ENCODE assay signal across 8 cellular contexts in the genomic region with DNA sequence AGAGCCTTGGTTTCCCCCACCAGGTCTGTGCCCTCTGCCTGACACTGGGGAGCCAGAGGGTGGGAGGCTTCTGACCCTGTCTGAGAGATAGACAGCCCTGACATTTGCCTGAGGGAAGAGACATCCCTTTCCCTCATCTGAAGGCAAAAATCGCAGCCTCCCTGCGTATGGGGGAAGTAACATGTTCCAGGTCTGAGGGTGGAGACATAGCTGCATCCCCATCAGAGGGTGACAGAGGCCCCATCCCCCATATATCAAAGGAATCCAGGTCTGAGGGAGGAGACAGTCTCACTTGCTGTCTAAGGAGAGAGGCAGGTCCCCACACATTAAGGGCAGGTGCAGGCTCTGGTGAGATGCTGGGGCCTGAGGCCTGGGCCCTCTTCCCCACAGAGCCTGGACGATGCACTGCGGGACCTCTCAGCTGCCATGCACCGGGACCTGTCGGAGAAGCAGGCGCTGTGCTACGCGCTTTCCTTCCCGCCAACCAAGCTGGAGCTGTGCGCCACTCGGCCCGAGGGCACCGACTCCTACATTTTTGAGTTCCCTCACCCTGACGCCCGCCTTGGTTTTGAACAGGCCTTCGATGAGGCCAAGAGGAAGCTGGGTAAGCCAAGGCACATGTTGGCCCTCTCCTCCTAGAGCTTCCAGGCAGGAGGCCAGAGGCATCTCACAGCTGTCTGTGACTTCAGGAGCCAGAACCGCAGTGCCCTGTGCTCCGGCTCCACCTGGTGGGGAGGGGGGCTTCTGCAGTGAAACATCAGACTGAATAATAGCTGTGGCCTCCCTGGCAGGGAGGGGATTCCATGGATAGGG. TPM values are rescaled to one million over a fixed set of nuclear protein-coding genes. Genes with fewer than 3 reads are reported as not detected.
DNase-seq lines count a peak whose midpoint lies in the region; ATAC-seq, FAIRE-seq and TF ChIP-seq lines count a peak whose summit lies in the region.

No MANE protein-coding gene starts in this region.

- no peaks in the 10 kb centered on the region for H3K36me3 Mint-ChIP-seq in activated CD8-positive, alpha-beta memory T cell treated with anti-CD3 and anti-CD28 coated beads, Interleukin-2, amount 10 ng/mL, durations not matched to agents 7 days and 5 days
- peaks cover 19% of the 10 kb centered on the region for H3K36me3 Mint-ChIP-seq in astrocyte (ENCODE audit: low read depth, unreplicated experiment)

- no peak overlapping the region for H3K27ac ChIP-seq in astrocyte (ENCODE audit: low read depth, low read length)

- peak; percentile 54 for DNase-seq in activated CD8-positive, alpha-beta memory T cell treated with anti-CD3 and anti-CD28 coated beads, Interleukin-2, amount 10 ng/mL, durations not matched to agents 7 days and 5 days
- no peak for DNase-seq in activated CD8-positive, alpha-beta memory T cell treated with anti-CD3 and anti-CD28 coated beads, Interleukin-2, amount 50 U/mL, for 4 hours
- DNase-seq in NCI-H446 treated with DMSO at 0.1 percent for 48 hours (lab: John Stamatoyannopoulos, UW) (peak; percentile 73), astrocyte (ENCODE audit: low read depth) (no peak), medulla oblongata (ENCODE audit: extremely low spot score) (peak; percentile 74), kidney tubule cell (ENCODE audit: low spot score) (no peak)

- no peaks in the 10 kb centered on the region for H3K9me3 ChIP-seq in astrocyte (ENCODE audit: insufficient read depth, low read depth, low read length)

- no peak overlapping the region for H2AFZ ChIP-seq in astrocyte (ENCODE audit: low read depth, low read length)

- no peaks in the 10 kb centered on the region for H3K9me3 Mint-ChIP-seq in activated CD8-positive, alpha-beta memory T cell treated with anti-CD3 and anti-CD28 coated beads, Interleukin-2, amount 10 ng/mL, durations not matched to agents 7 days and 5 days (ENCODE audit: low read depth)
- no peaks in the 10 kb centered on the region for H3K9me3 Mint-ChIP-seq in astrocyte (ENCODE audit: unreplicated experiment)

- CTCF ChIA-PET in activated CD8-positive, alpha-beta memory T cell treated with anti-CD3 and anti-CD28 coated beads, Interleukin-2, amount 10 ng/mL, durations not matched to agents 7 days and 5 days (lab: Charles Lee), result interaction anchor here (0.9 to 2.5 kb wide), 11 partner anchors 9 to 301 kb away, joined by 3 to 27 read pairs (median 5); partner anchors contain the start of gene ARHGEF17

- H4K20me1 ChIP-seq in astrocyte (ENCODE audit: insufficient read depth, low read length), result peaks cover 37% of the 10 kb centered on the region

- H3K27me3 ChIP-seq in astrocyte (ENCODE audit: insufficient read depth, low read length), result no peaks in the 10 kb centered on the region

- no peaks in the 10 kb centered on the region for H3K79me2 ChIP-seq in astrocyte (ENCODE audit: insufficient read depth, low read length)

- TF ChIP-seq CTCF in astrocyte (IDR thresholded peaks at IDR 0.05; ENCODE audit: insufficient read depth, low read depth, low read length), result peak; percentile 35

- peaks cover 32% of the 10 kb centered on the region for H3K36me3 ChIP-seq in astrocyte (ENCODE audit: insufficient read depth, low read length)

- ATAC-seq in activated CD8-positive, alpha-beta memory T cell treated with anti-CD3 and anti-CD28 coated beads, Interleukin-2, amount 10 ng/mL, durations not matched to agents 7 days and 5 days, result peak; percentile 38
- ATAC-seq in GM21447 (IDR thresholded peaks at IDR 0.05; ENCODE audit: unreplicated experiment) (no peak), GM21737 (IDR thresholded peaks at IDR 0.05; ENCODE audit: unreplicated experiment) (no peak)

- peaks cover 1% of the 10 kb centered on the region for H3K4me1 Mint-ChIP-seq in activated CD8-positive, alpha-beta memory T cell treated with anti-CD3 and anti-CD28 coated beads, Interleukin-2, amount 10 ng/mL, durations not matched to agents 7 days and 5 days
- H3K4me1 Mint-ChIP-seq in astrocyte (ENCODE audit: low read depth, unreplicated experiment), result no peaks in the 10 kb centered on the region

- no peak overlapping the region for H3K27ac Mint-ChIP-seq in activated CD8-positive, alpha-beta memory T cell treated with anti-CD3 and anti-CD28 coated beads, Interleukin-2, amount 10 ng/mL, durations not matched to agents 7 days and 5 days
- no peak overlapping the region for H3K27ac Mint-ChIP-seq in astrocyte (ENCODE audit: unreplicated experiment)

- peak overlapping the region; percentile 39 for H3K9ac ChIP-seq in astrocyte (ENCODE audit: low read length)

- H3K27me3 Mint-ChIP-seq in activated CD8-positive, alpha-beta memory T cell treated with anti-CD3 and anti-CD28 coated beads, Interleukin-2, amount 10 ng/mL, durations not matched to agents 7 days and 5 days, result no peaks in the 10 kb centered on the region
- no peaks in the 10 kb centered on the region for H3K27me3 Mint-ChIP-seq in astrocyte (ENCODE audit: low read depth, unreplicated experiment)

- no peak overlapping the region for H3K4me3 ChIP-seq in astrocyte (ENCODE audit: insufficient read depth, low read depth, low read length)

- no peak for FAIRE-seq in astrocyte (lab: Jason Lieb, UNC)

- no peaks in the 10 kb centered on the region for H3K4me1 ChIP-seq in astrocyte (ENCODE audit: insufficient read depth, low read length)

- H3K4me2 ChIP-seq in astrocyte (ENCODE audit: low read length), result no peak overlapping the region

- H3K4me3 Mint-ChIP-seq in activated CD8-positive, alpha-beta memory T cell treated with anti-CD3 and anti-CD28 coated beads, Interleukin-2, amount 10 ng/mL, durations not matched to agents 7 days and 5 days, result no peak overlapping the region
- no peak overlapping the region for H3K4me3 Mint-ChIP-seq in astrocyte (ENCODE audit: unreplicated experiment)

RNA-seq across cellular contexts. Expression of gene RELT, which starts 16.1 kb away (rescaled TPM):
- 10 to 100 TPM; 31.2 to 39.6 TPM for total RNA-seq in activated CD8-positive, alpha-beta memory T cell treated with anti-CD3 and anti-CD28 coated beads, Interleukin-2, amount 10 ng/mL, durations not matched to agents 7 days and 5 days
- total RNA-seq in astrocyte, result 3.6 and 5.2 TPM in 2 replicates

RNA-seq across cellular contexts. Expression of gene ARHGEF17, which starts 52.1 kb away (rescaled TPM):
- not detected for total RNA-seq in activated CD8-positive, alpha-beta memory T cell treated with anti-CD3 and anti-CD28 coated beads, Interleukin-2, amount 10 ng/mL, durations not matched to agents 7 days and 5 days
- 59.7 and 66.4 TPM in 2 replicates for total RNA-seq in astrocyte

Comparison
In these comparisons a context has a peak if more than half of its experiments do, and no peak if none do; other contexts are left out.
1. DNase-seq: peak in activated CD8-positive, alpha-beta memory T cell treated with anti-CD3 and anti-CD28 coated beads, Interleukin-2, amount 10 ng/mL, durations not matched to agents 7 days and 5 days (single experiment), NCI-H446 treated with DMSO at 0.1 percent for 48 hours (single experiment) and medulla oblongata (single experiment); none in activated CD8-positive, alpha-beta memory T cell treated with anti-CD3 and anti-CD28 coated beads, Interleukin-2, amount 50 U/mL, for 4 hours (single experiment), astrocyte (single experiment) and kidney tubule cell (single experiment).
2. RNA of gene ARHGEF17, which starts 52.1 kb away (total RNA-seq): 59.7 to 66.4 TPM in astrocyte; not detected in activated CD8-positive, alpha-beta memory T cell treated with anti-CD3 and anti-CD28 coated beads, Interleukin-2, amount 10 ng/mL, durations not matched to agents 7 days and 5 days; every median in the first group is over 10 times any median in the second.